Comparison of ENCODE assay signal across 1 cellular context in genomic region chr16:71845639-71846431, GRCh38.
TF ChIP-seq lines count a peak whose summit lies in the region.

ATXN1L (plus strand) TSS chr16:71845976; CDS start chr16:71849741, 3,765 bp downstream.

TF ChIP-seq in K562, 482 proteins besides CTCF, POLR2A, EP300 and RAD21 (continued from another document and continues in another):
- peak; percentile 7 for TF ChIP-seq CTCFL (IDR thresholded peaks at IDR 0.05; ENCODE audit: borderline replicate concordance, insufficient read depth, low read depth, low read length, poor library complexity, severe bottlenecking)
- no peak for TF ChIP-seq FOXJ3 (CRISPR knock-in tag; IDR thresholded peaks at IDR 0.05)
- no peak for TF ChIP-seq MXI1 (IDR thresholded peaks at IDR 0.05; ENCODE audit: low read depth, low read length)
- TF ChIP-seq ZFX (CRISPR knock-in tag; IDR thresholded peaks at IDR 0.05): peak; percentile 85
- TF ChIP-seq MXD1 (CRISPR knock-in tag; IDR thresholded peaks at IDR 0.05; ENCODE audit: borderline replicate concordance, poor library complexity, severe bottlenecking): no peak
- no peak for TF ChIP-seq MEIS2 (IDR thresholded peaks at IDR 0.05; ENCODE audit: partially characterized antibody)
- TF ChIP-seq ZNF436 (CRISPR knock-in tag; IDR thresholded peaks at IDR 0.05): no peak
- no peak for TF ChIP-seq THRB (CRISPR knock-in tag; conservative IDR thresholded peaks at IDR 0.05)
- no peak for TF ChIP-seq ZNF407 (IDR thresholded peaks at IDR 0.05; ENCODE audit: low read depth)
- TF ChIP-seq PHF20 (IDR thresholded peaks at IDR 0.05; ENCODE audit: partially characterized antibody): peak; percentile 93
- no peak for TF ChIP-seq ETV6 (IDR thresholded peaks at IDR 0.05; ENCODE audit: borderline replicate concordance in 1 of 2, low read depth in 2 of 2, low read length in 1 of 2)
- no peak for TF ChIP-seq ETV6 (CRISPR knock-in tag; IDR thresholded peaks at IDR 0.05; ENCODE audit: borderline replicate concordance)
- 0 out of 2 replicates have a peak, but pooled peaks have one; percentile 26 for TF ChIP-seq RNF2 (IDR thresholded peaks at IDR 0.05)
- no peak for TF ChIP-seq ZMIZ1 (IDR thresholded peaks at IDR 0.05; ENCODE audit: low read depth in 2 of 2, low read length in 2 of 2)
- no peak for TF ChIP-seq HDAC8 (tag; IDR thresholded peaks at IDR 0.05)
- no peak for TF ChIP-seq MLLT1 (IDR thresholded peaks at IDR 0.05)
- TF ChIP-seq ZNF354B (CRISPR knock-in tag; IDR thresholded peaks at IDR 0.05): no peak
- TF ChIP-seq ZNF76 (CRISPR knock-in tag; IDR thresholded peaks at IDR 0.05; ENCODE audit: borderline replicate concordance): no peak
- no peak for TF ChIP-seq E2F4 (CRISPR knock-in tag; IDR thresholded peaks at IDR 0.05; ENCODE audit: low read depth)
- TF ChIP-seq CAMTA2 (CRISPR knock-in tag; conservative IDR thresholded peaks at IDR 0.05): no peak
- no peak for TF ChIP-seq NFE2 (IDR thresholded peaks at IDR 0.05; ENCODE audit: low read depth)
- 0 out of 4 replicates have a peak, but pooled peaks of 1 of the 2 experiments have one; percentile 13 for TF ChIP-seq RCOR1 (IDR thresholded peaks at IDR 0.05; ENCODE audit: borderline replicate concordance in 1 of 2, low read depth in 2 of 2, low read length in 2 of 2)
- no peak for TF ChIP-seq HMGXB4 (CRISPR knock-in tag; IDR thresholded peaks at IDR 0.05)
- TF ChIP-seq E2F6 (IDR thresholded peaks at IDR 0.05; ENCODE audit: borderline replicate concordance in 1 of 2, extremely low read depth in 1 of 2, insufficient read depth in 1 of 2, insufficient read length in 1 of 2, low read depth in 1 of 2, low read length in 1 of 2, poor library complexity in 1 of 2, severe bottlenecking in 1 of 2): peak in 1 of 2 experiments; percentile 44
- no peak for TF ChIP-seq ZNF175 (CRISPR knock-in tag; IDR thresholded peaks at IDR 0.05; ENCODE audit: low read depth)
- TF ChIP-seq ZBTB1 (CRISPR knock-in tag; IDR thresholded peaks at IDR 0.05; ENCODE audit: borderline replicate concordance, low read depth): no peak
- no peak for TF ChIP-seq HMG20A (CRISPR knock-in tag; conservative IDR thresholded peaks at IDR 0.05)
- TF ChIP-seq E2F8 (IDR thresholded peaks at IDR 0.05; ENCODE audit: low read depth, partially characterized antibody): peak; percentile 80
- no peak for TF ChIP-seq TAF15 (IDR thresholded peaks at IDR 0.05; ENCODE audit: low read depth, low read length)
- TF ChIP-seq NR1H2 (CRISPR knock-in tag; IDR thresholded peaks at IDR 0.05): no peak
- TF ChIP-seq HNRNPL (IDR thresholded peaks at IDR 0.05; ENCODE audit: low read depth, low read length): no peak
